Comparison of ENCODE assay signal across 1 cellular context in genomic region chr11:77287615-77288273, GRCh38.
TF ChIP-seq lines count a peak whose summit lies in the region.

No MANE protein-coding gene starts in this region.

TF ChIP-seq in IMR-90, 13 proteins besides CTCF, POLR2A, EP300 and RAD21 (continued from another document):
- TF ChIP-seq ELK1 (IDR thresholded peaks at IDR 0.05; ENCODE audit: borderline replicate concordance, low read depth, low read length) (no peak), SMC3 (IDR thresholded peaks at IDR 0.05; ENCODE audit: low read depth, low read length) (no peak)
